Comparison of ENCODE assay signal across 1 cellular context in genomic region chr4:184410748-184411147, GRCh38.
TF ChIP-seq lines count a peak whose summit lies in the region.

No MANE protein-coding gene starts in this region.

TF ChIP-seq in GM23338, 12 proteins besides CTCF, POLR2A, EP300 and RAD21 (continued from another document):
- TF ChIP-seq, protein P1, sequence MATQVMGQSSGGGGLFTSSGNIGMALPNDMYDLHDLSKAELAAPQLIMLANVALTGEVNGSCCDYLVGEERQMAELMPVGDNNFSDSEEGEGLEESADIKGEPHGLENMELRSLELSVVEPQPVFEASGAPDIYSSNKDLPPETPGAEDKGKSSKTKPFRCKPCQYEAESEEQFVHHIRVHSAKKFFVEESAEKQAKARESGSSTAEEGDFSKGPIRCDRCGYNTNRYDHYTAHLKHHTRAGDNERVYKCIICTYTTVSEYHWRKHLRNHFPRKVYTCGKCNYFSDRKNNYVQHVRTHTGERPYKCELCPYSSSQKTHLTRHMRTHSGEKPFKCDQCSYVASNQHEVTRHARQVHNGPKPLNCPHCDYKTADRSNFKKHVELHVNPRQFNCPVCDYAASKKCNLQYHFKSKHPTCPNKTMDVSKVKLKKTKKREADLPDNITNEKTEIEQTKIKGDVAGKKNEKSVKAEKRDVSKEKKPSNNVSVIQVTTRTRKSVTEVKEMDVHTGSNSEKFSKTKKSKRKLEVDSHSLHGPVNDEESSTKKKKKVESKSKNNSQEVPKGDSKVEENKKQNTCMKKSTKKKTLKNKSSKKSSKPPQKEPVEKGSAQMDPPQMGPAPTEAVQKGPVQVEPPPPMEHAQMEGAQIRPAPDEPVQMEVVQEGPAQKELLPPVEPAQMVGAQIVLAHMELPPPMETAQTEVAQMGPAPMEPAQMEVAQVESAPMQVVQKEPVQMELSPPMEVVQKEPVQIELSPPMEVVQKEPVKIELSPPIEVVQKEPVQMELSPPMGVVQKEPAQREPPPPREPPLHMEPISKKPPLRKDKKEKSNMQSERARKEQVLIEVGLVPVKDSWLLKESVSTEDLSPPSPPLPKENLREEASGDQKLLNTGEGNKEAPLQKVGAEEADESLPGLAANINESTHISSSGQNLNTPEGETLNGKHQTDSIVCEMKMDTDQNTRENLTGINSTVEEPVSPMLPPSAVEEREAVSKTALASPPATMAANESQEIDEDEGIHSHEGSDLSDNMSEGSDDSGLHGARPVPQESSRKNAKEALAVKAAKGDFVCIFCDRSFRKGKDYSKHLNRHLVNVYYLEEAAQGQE (IDR thresholded peaks at IDR 0.05; ENCODE audit: unreplicated experiment): no peak
